ENCODE assay signal across 8 cellular contexts in the genomic region with DNA sequence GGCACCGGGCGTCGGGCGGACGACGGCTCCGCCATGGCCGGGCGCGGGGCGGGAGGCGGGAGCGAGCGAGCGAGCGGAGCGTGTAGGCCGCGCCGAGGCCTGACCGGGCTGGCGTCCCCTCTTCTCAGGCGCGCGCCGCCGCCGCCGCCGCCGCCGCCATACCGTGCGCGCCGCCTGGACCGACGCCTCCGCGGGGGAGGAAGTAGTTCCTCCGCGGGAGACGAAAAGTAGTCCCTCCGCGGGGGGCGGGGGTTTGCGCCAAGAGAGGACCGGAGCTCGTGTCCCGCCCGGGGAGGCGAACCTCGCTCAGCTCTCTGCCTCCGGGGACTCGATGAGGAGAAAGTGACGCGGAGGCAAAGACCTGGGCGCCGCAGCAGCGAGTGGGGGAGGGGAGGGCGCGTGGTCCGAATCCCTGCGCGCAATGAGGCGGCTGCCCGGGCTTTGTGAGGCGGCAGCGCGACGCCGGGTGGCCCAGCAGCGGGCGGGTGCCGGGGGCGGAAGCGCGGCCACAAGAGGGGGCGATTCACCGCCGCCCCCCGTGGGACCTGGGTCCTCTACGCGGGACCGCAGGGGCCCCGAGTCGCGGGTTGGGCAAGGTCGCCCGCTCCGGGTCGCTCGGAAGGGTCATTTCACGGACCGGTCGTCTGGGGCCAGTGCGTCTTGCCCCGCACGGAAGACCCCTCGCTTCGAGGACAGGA. TPM values are rescaled to one million over a fixed set of nuclear protein-coding genes. Genes with fewer than 3 reads are reported as not detected.
DNase-seq lines count a peak whose midpoint lies in the region; ATAC-seq and TF ChIP-seq lines count a peak whose summit lies in the region.

A gene (minus strand): TSS at position 176 of the 698 bp plus-strand sequence. CDS start 141 bp downstream, at position 35.

- H3K9me3 ChIP-seq in KOPT-K1 (ENCODE audit: insufficient read depth, low read length, poor library complexity, severe bottlenecking) (no peaks in the 10 kb centered on the region), neuron (ENCODE audit: low read length) (no peaks in the 10 kb centered on the region), subcutaneous abdominal adipose tissue (ENCODE audit: control insufficient read depth in 5 of 5, low read length in 5 of 5) (no peaks in the 10 kb centered on the region)

- H3K27me3 ChIP-seq in foreskin keratinocyte = no peaks in the 10 kb centered on the region
- no peaks in the 10 kb centered on the region for H3K27me3 ChIP-seq in neuron (ENCODE audit: insufficient read depth, low read length)
- H3K27me3 ChIP-seq in subcutaneous abdominal adipose tissue (ENCODE audit: control insufficient read depth in 5 of 5, insufficient read depth in 4 of 5, low read length in 5 of 5) = no peaks in the 10 kb centered on the region

- peaks cover 30% of the 10 kb centered on the region for H3K36me3 ChIP-seq in KOPT-K1 (ENCODE audit: insufficient read depth, low read length)
- peaks cover 24% of the 10 kb centered on the region for H3K36me3 ChIP-seq in neuron (ENCODE audit: insufficient read depth, low read length)
- H3K36me3 ChIP-seq in subcutaneous abdominal adipose tissue (ENCODE audit: control insufficient read depth in 5 of 5, insufficient read depth in 5 of 5, low read length in 5 of 5) = peaks cover 0 to 2% (median 0%) of the 10 kb centered on the region in 5 donors

- ATAC-seq in GM21619 (IDR thresholded peaks at IDR 0.05; ENCODE audit: unreplicated experiment) = peak; percentile 43
- ATAC-seq in foreskin keratinocyte = peak; percentile 59

- H3K9ac ChIP-seq in subcutaneous abdominal adipose tissue (ENCODE audit: low read length in 5 of 5) = peak within 1 kb of the TSS; percentile 48 to 88 (median 83)

- DNase-seq in DMS79 (lab: John Stamatoyannopoulos, UW) (peak; percentile 23), SHP77 (lab: John Stamatoyannopoulos, UW) (peak; percentile 57 to 92), activated gamma-delta T cell (lab: John Stamatoyannopoulos, UW) (peak; percentile 64), foreskin keratinocyte (peak; percentile 66 to 81)

- H3K27ac ChIP-seq in KOPT-K1 (ENCODE audit: low read depth, low read length, poor library complexity, severe bottlenecking) (peak within 1 kb of the TSS; percentile 96), foreskin keratinocyte (peak within 1 kb of the TSS; percentile 95), subcutaneous abdominal adipose tissue (ENCODE audit: low read depth, low read length) (peak within 1 kb of the TSS; percentile 89)

- TF ChIP-seq CTCF in foreskin keratinocyte (conservative IDR thresholded peaks at IDR 0.05) = peak; percentile 34

- H2AFZ ChIP-seq in neuron (ENCODE audit: low read depth, low read length) = peak within 1 kb of the TSS; percentile 80

- peak within 1 kb of the TSS; percentile 62 for H3K4me3 ChIP-seq in neuron (ENCODE audit: low read length)
- peak within 1 kb of the TSS; percentile 68 to 88 (median 79) for H3K4me3 ChIP-seq in subcutaneous abdominal adipose tissue (ENCODE audit: low read depth in 1 of 5, low read length in 5 of 5)

- H3K4me1 ChIP-seq in foreskin keratinocyte = peaks cover 27% of the 10 kb centered on the region
- H3K4me1 ChIP-seq in neuron (ENCODE audit: insufficient read depth, low read length) = peaks cover 15% of the 10 kb centered on the region
- peaks cover 4 to 18% (median 18%) of the 10 kb centered on the region in 5 donors for H3K4me1 ChIP-seq in subcutaneous abdominal adipose tissue (ENCODE audit: control insufficient read depth in 5 of 5, insufficient read depth in 5 of 5, low read length in 5 of 5)

RNA-seq across cellular contexts. Expression of the gene that starts here (rescaled TPM):
- total RNA-seq in foreskin keratinocyte = 18.5 and 19.2 TPM in 2 replicates
- 4.9 and 5.0 TPM in 2 replicates for polyA plus RNA-seq in foreskin keratinocyte

Comparison
In these comparisons a context has a peak if more than half of its experiments do, and no peak if none do; other contexts are left out.
1. Peak in every context shown above with its lines: DNase-seq, ATAC-seq, H3K4me3 ChIP-seq and H3K27ac ChIP-seq.
2. DNase-seq: peak in every context shown above with its lines; median percentile 74 in SHP77; 74 in foreskin keratinocyte; 64 in activated gamma-delta T cell; 23 in DMS79.